Comparison of ENCODE assay signal across 18 cellular contexts in genomic region chr17:45749831-45750335, GRCh38. TPM values are rescaled to one million over a fixed set of nuclear protein-coding genes. Genes with fewer than 3 reads are reported as not detected.
DNase-seq lines count a peak whose midpoint lies in the region; ATAC-seq, FAIRE-seq and TF ChIP-seq lines count a peak whose summit lies in the region.
"Had no signal": no experiment of that assay in that cellular context is flagged by ENCODE, and none has a peak within 500 bp of the region (broad histone marks: within the 10 kb centered on the region; RNA-seq: fewer than 3 reads in every experiment).

No MANE protein-coding gene starts in this region.

- no peak for FAIRE-seq in pancreas (lab: Jason Lieb, UNC)
- FAIRE-seq: A549 had no signal

- intact Hi-C loops in pancreas (cut with DNase I): loop anchor here in 1 of 3 donors (5.0 kb wide), 1 partner anchor 62 kb away; no protein-coding TSS in a partner anchor

- peak in 3 of 4 donors; percentile 60 to 84 (median 82) for ATAC-seq in pancreas
- ATAC-seq: A549, T-cell had no signal

- DNase-seq in NCI-H2081 (lab: John Stamatoyannopoulos, UW): peak; percentile 28 to 38
- DNase-seq in NCI-H2081 treated with DMSO at 0.1 percent for 48 hours (lab: John Stamatoyannopoulos, UW): no peak
- peak; percentile 95 for DNase-seq in NCI-H1694 (lab: John Stamatoyannopoulos, UW)
- DNase-seq in NCI-H69 (lab: John Stamatoyannopoulos, UW): peak; percentile 87
- peak in 1 of 6 donors; percentile 24 for DNase-seq in pancreas
- no peak for DNase-seq in HCEC 1CT
- DNase-seq in NCI-H1048 (lab: John Stamatoyannopoulos, UW): no peak
- DNase-seq in NK-92 treated with Interleukin-12 subunit alpha and Interleukin-12 subunit beta, amount 100 ng/mL, for 24 hours (lab: John Stamatoyannopoulos, UW): no peak
- DNase-seq: DMS53, H9, NCI-H1436, NCI-H526, T-cell, T-helper 9 cell had no signal

- no peak overlapping the region for H3K27ac ChIP-seq in pancreas
- H3K27ac ChIP-seq: A549, SK-N-MC had no signal

- TF ChIP-seq CTCF in pancreas (IDR thresholded peaks at IDR 0.05): no peak

- H3K4me3 ChIP-seq in pancreas: no peak overlapping the region
- H3K4me3 ChIP-seq: A549, SK-N-MC had no signal

- H3K9me3 ChIP-seq in pancreas: no peaks in the 10 kb centered on the region
- H3K9me3 ChIP-seq: A549 had no signal

- H3K27me3 ChIP-seq in pancreas: no peaks in the 10 kb centered on the region

- WGBS in pancreas, 2 donors: 93 to 94% methylated on average over 4 of the region's 4 CpGs

- H3K36me3 ChIP-seq in pancreas: no peaks in the 10 kb centered on the region

- H3K4me1 ChIP-seq in pancreas: no peaks in the 10 kb centered on the region
- H3K4me1 ChIP-seq: A549 had no signal

RNA-seq across cellular contexts. Expression of gene CRHR1, which starts 34.2 kb away (rescaled TPM):
- under 1 TPM in 2 of 6 donors, not detected in 4; 0.13 to 0.31 TPM for total RNA-seq in pancreas
- polyA plus RNA-seq in pancreas: not detected
- total RNA-seq: LHCN-M2, T-cell had no signal
- polyA plus RNA-seq: CD14-positive monocyte had no signal

Comparison
In these comparisons a context has a peak if more than half of its experiments do, and no peak if none do; other contexts are left out.
1. DNase-seq: peak in NCI-H2081 (2 of 2), NCI-H1694 (single experiment) and NCI-H69 (single experiment); none in NCI-H2081 treated with DMSO at 0.1 percent for 48 hours (single experiment), HCEC 1CT (single experiment), NCI-H1048 (single experiment) and NK-92 treated with Interleukin-12 subunit alpha and Interleukin-12 subunit beta, amount 100 ng/mL, for 24 hours (single experiment).